ENCODE assay signal across 1 cellular context in genomic region chr10:124064676-124065075, GRCh38.
TF ChIP-seq lines count a peak whose summit lies in the region.

No MANE protein-coding gene starts in this region.

TF ChIP-seq in HepG2, 621 proteins besides CTCF, POLR2A, EP300 and RAD21 (continued from another document):
- TF ChIP-seq ZNF609 (CRISPR knock-in tag; IDR thresholded peaks at IDR 0.05; ENCODE audit: borderline replicate concordance) (no peak), SOX6 (IDR thresholded peaks at IDR 0.05) (no peak), SOX6 (CRISPR knock-in tag; IDR thresholded peaks at IDR 0.05) (no peak)
